Comparison of ENCODE assay signal across 12 cellular contexts in the genomic region with DNA sequence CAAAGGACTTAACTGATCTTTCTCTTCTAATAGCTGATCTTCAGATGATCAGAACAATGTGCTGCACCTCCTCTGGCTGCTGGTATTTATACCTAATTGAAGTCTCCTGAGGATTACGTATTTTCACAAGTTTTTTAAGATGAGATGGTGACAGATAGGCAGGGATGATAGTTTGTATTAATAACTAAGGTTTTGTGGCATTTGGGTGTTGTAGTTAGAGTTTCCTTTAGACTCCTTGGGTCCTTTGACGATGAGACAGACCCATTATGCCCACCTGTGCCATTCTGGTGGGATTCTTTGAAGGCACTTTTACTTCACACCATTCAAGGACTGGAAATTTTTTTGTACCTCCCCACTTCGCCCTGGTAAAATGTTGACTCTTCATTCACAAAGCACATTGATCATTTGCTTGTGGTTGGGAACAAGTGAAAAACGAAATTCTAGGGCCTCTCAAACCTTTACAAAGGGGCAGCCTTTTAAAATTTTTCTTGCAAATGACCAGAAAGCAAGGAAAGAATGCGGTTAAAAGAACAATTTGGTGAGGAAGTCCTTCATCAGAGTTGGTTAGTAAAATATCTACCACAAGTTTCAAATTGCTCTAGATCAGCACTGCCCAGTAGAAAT.
A peak's percentile ranks its signal among the peaks of the same experiment; 100 is the strongest.
DNase-seq lines count a peak whose midpoint lies in the region; ATAC-seq lines count a peak whose summit lies in the region.
"Had no signal": no experiment of that assay in that cellular context is flagged by ENCODE, and none has a peak within 500 bp of the region (broad histone marks: within the 10 kb centered on the region; RNA-seq: fewer than 3 reads in every experiment).

A gene (minus strand): TSS at position 60 of the 624 bp plus-strand sequence. CDS start 125 bp downstream, outside the sequence.

- H3K36me3 Mint-ChIP-seq in activated T-cell treated with anti-CD3 and anti-CD28 coated beads, Interleukin-2, amount 50 U/mL, for 24 hours (ENCODE audit: low read depth): peaks cover 38% of the 10 kb centered on the region
- H3K36me3 Mint-ChIP-seq in stimulated activated effector memory CD8-positive, alpha-beta T cell treated with anti-CD3 and anti-CD28 coated beads, Interleukin-12 subunit alpha, Interleukin-12 subunit beta, amount 100 ng/mL, for 72 hours: peaks cover 56% of the 10 kb centered on the region

- no peaks in the 10 kb centered on the region for H3K27me3 Mint-ChIP-seq in activated T-cell treated with anti-CD3 and anti-CD28 coated beads, Interleukin-2, amount 50 U/mL, for 24 hours

- H3K4me1 Mint-ChIP-seq in activated T-cell treated with anti-CD3 and anti-CD28 coated beads, Interleukin-2, amount 50 U/mL, for 24 hours (ENCODE audit: low read depth): peaks cover 72% of the 10 kb centered on the region
- peaks cover 51% of the 10 kb centered on the region for H3K4me1 Mint-ChIP-seq in stimulated activated effector memory CD8-positive, alpha-beta T cell treated with anti-CD3 and anti-CD28 coated beads, Interleukin-12 subunit alpha, Interleukin-12 subunit beta, amount 100 ng/mL, for 72 hours

- no peaks in the 10 kb centered on the region for H3K9me3 Mint-ChIP-seq in activated T-cell treated with anti-CD3 and anti-CD28 coated beads, Interleukin-2, amount 50 U/mL, for 24 hours
- no peaks in the 10 kb centered on the region for H3K9me3 Mint-ChIP-seq in stimulated activated effector memory CD8-positive, alpha-beta T cell treated with anti-CD3 and anti-CD28 coated beads, Interleukin-12 subunit alpha, Interleukin-12 subunit beta, amount 100 ng/mL, for 72 hours

- H3K4me3 Mint-ChIP-seq in activated T-cell treated with anti-CD3 and anti-CD28 coated beads, Interleukin-2, amount 50 U/mL, for 24 hours: peak within 1 kb of the TSS; percentile 81
- peak within 1 kb of the TSS; percentile 65 for H3K4me3 Mint-ChIP-seq in stimulated activated effector memory CD8-positive, alpha-beta T cell treated with anti-CD3 and anti-CD28 coated beads, Interleukin-12 subunit alpha, Interleukin-12 subunit beta, amount 100 ng/mL, for 72 hours

- H3K27ac Mint-ChIP-seq in activated T-cell treated with anti-CD3 and anti-CD28 coated beads, Interleukin-2, amount 50 U/mL, for 24 hours: peak within 1 kb of the TSS; percentile 83
- peak within 1 kb of the TSS; percentile 76 for H3K27ac Mint-ChIP-seq in stimulated activated effector memory CD8-positive, alpha-beta T cell treated with anti-CD3 and anti-CD28 coated beads, Interleukin-12 subunit alpha, Interleukin-12 subunit beta, amount 100 ng/mL, for 72 hours

- DNase-seq in activated T-cell treated with anti-CD3 and anti-CD28 coated beads, Interleukin-2, amount 50 U/mL, for 24 hours: no peak
- DNase-seq in activated T-cell treated with anti-CD3 and anti-CD28 coated beads, Interleukin-2, amount 50 U/mL, for 1 hour: no peak
- DNase-seq in T-helper 1 cell: peak in 4 of 5 donors; percentile 8 to 85 (median 20)
- peak in 1 of 2 donors; percentile 85 for DNase-seq in stimulated activated effector memory CD8-positive, alpha-beta T cell treated with anti-CD3 and anti-CD28 coated beads, Interleukin-12 subunit alpha, Interleukin-12 subunit beta, amount 100 ng/mL, for 72 hours (ENCODE audit: low spot score in 2 of 2)
- no peak for DNase-seq in stimulated activated CD4-positive, alpha-beta T cell treated with anti-CD3 and anti-CD28 coated beads, Interleukin-4, amount 100 ng/mL, for 24 hours
- DNase-seq in NCI-H524 (lab: John Stamatoyannopoulos, UW): no peak
- DNase-seq: ACHN, foreskin melanocyte, NCI-H1417, testis had no signal

- ATAC-seq in HG02610 (IDR thresholded peaks at IDR 0.05; ENCODE audit: unreplicated experiment) (peak; percentile 44), GM21717 (IDR thresholded peaks at IDR 0.05; ENCODE audit: unreplicated experiment) (no peak)
- peak; percentile 70 for ATAC-seq in stimulated activated effector memory CD8-positive, alpha-beta T cell treated with anti-CD3 and anti-CD28 coated beads, Interleukin-12 subunit alpha, Interleukin-12 subunit beta, amount 100 ng/mL, for 72 hours

Comparison
In these comparisons a context has a peak if more than half of its experiments do, and no peak if none do; other contexts are left out.
1. DNase-seq: peak in T-helper 1 cell (4 of 5); none in activated T-cell treated with anti-CD3 and anti-CD28 coated beads, Interleukin-2, amount 50 U/mL, for 24 hours (single experiment), activated T-cell treated with anti-CD3 and anti-CD28 coated beads, Interleukin-2, amount 50 U/mL, for 1 hour (single experiment), stimulated activated CD4-positive, alpha-beta T cell treated with anti-CD3 and anti-CD28 coated beads, Interleukin-4, amount 100 ng/mL, for 24 hours (single experiment) and NCI-H524 (0 of 2).